8 cellular contexts compared by ENCODE assay signal in the genomic region with DNA sequence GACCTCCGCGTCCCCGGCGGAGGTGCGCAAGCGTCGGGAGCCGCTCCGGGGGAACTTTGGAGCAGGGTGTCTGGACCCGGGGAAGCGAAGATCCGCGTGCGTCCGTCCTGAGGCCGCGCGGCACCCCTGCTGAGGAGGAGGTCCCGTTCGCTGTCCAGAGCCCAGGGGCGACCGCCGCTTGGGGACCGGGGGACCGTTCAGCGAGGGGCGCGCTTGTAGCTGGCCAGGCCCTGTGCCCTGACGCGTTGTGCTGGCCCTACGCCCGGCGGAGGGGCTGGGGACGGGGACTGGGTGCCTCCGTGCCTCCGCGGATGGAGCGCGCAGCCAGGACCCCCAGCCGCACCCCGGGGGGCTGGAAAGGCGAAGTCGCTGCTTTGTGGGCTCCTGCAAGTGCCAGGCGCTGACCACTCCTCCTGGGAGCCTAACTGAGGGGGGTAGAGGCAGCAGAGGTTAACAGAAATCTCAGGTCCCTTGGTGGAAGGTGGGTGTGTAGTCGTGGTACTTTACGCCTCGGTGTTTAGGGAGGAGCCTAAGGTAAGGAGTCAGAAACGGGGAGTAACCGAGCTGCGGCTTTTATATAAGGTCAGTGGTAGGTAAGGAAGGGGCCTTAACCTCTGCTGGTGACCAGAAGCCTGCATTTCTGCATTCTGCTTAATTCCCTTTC. TPM values are rescaled to one million over a fixed set of nuclear protein-coding genes. Genes with fewer than 3 reads are reported as not detected.
DNase-seq lines count a peak whose midpoint lies in the region; TF ChIP-seq lines count a peak whose summit lies in the region.

A gene (plus strand): TSS at position 605 of the 664 bp plus-strand sequence. CDS start 90,642 bp downstream, outside the sequence.

- intact Hi-C loops in vagina (cut with DNase I) = no loop called here

- H3K4me1 ChIP-seq in Peyer's patch = peaks cover 0 to 5% (median 0%) of the 10 kb centered on the region in 4 donors
- no peaks in the 10 kb centered on the region for H3K4me1 ChIP-seq in vagina

- peak within 1 kb of the TSS; percentile 42 to 87 (median 58) for H3K4me3 ChIP-seq in Peyer's patch
- peak within 1 kb of the TSS; percentile 83 to 96 for H3K4me3 ChIP-seq in vagina

- peak within 1 kb of the TSS; percentile 58 to 93 (median 85) for H3K27ac ChIP-seq in Peyer's patch
- peak within 1 kb of the TSS; percentile 43 for H3K27ac ChIP-seq in epithelial cell of prostate
- H3K27ac ChIP-seq in vagina = peak within 1 kb of the TSS; percentile 89

- DNase-seq in NCI-H2227 (lab: John Stamatoyannopoulos, UW; ENCODE audit: unreplicated experiment) (peak; percentile 5), NCI-H2227 treated with DMSO at 0.1 percent for 48 hours (lab: John Stamatoyannopoulos, UW) (no peak), Peyer's patch (peak in 2 of 3 donors; percentile 72 to 76), epithelial cell of prostate (ENCODE audit: low read depth, low spot score) (no peak), mucosa of gallbladder (ENCODE audit: low spot score) (no peak), vagina (ENCODE audit: extremely low spot score in 2 of 2) (no peak), pons (ENCODE audit: low spot score) (no peak), NCI-H226 (no peak)

- peak in 1 of 6 experiments; percentile 5 for TF ChIP-seq CTCF in Peyer's patch (IDR thresholded peaks at IDR 0.05)
- TF ChIP-seq CTCF in vagina (IDR thresholded peaks at IDR 0.05) = no peak

- peak; percentile 40 to 71 for TF ChIP-seq POLR2A in Peyer's patch (IDR thresholded peaks at IDR 0.05)
- TF ChIP-seq POLR2A in vagina (IDR thresholded peaks at IDR 0.05) = no peak

- H3K27me3 ChIP-seq in Peyer's patch (no peaks in the 10 kb centered on the region), vagina (no peaks in the 10 kb centered on the region)

- H3K36me3 ChIP-seq in Peyer's patch (no peaks in the 10 kb centered on the region), vagina (no peaks in the 10 kb centered on the region)

- no peaks in the 10 kb centered on the region for H3K9me3 ChIP-seq in Peyer's patch
- no peaks in the 10 kb centered on the region for H3K9me3 ChIP-seq in vagina

RNA-seq across cellular contexts. Expression of the gene that starts here (rescaled TPM):
- 10 to 100 TPM; 26.4 to 46.4 (median 37.4) TPM for total RNA-seq in Peyer's patch
- total RNA-seq in mucosa of gallbladder = 13.0 TPM
- total RNA-seq in vagina = 28.5 TPM

Comparison
In these comparisons a context has a peak if more than half of its experiments do, and no peak if none do; other contexts are left out.
1. DNase-seq: peak in NCI-H2227 (single experiment) and Peyer's patch (2 of 3); none in NCI-H2227 treated with DMSO at 0.1 percent for 48 hours (single experiment), epithelial cell of prostate (single experiment), mucosa of gallbladder (single experiment), vagina (0 of 2), pons (single experiment) and NCI-H226 (single experiment).
2. POLR2A ChIP-seq: peak in Peyer's patch (2 of 2); none in vagina (0 of 2).
3. Peak in every context shown above with its lines, with median percentiles within 50 percentile points of each other: H3K27ac ChIP-seq.